8 cellular contexts compared by ENCODE assay signal in genomic region chr1:226679853-226680516, GRCh38. TPM values are rescaled to one million over a fixed set of nuclear protein-coding genes. Genes with fewer than 3 reads are reported as not detected.
DNase-seq lines count a peak whose midpoint lies in the region; ATAC-seq and TF ChIP-seq lines count a peak whose summit lies in the region.

No MANE protein-coding gene starts in this region.

- peak overlapping the region; percentile 91 for H3K4me3 Mint-ChIP-seq in natural killer cell
- peak overlapping the region; percentile 86 to 87 for H3K4me3 Mint-ChIP-seq in stimulated activated naive B cell treated with anti-CD40 and anti-IgM and Interleukin-4, amounts not matched to agents 10 μg/mL and 1 μg/mL and 100 μg/mL, for 72 hours

- RAD21 ChIA-PET in HCT116 (lab: Charles Lee; ENCODE audit: low non-redundant PET in 1 of 2, low total read pairs in 2 of 2, uncharacterized antibody in 2 of 2, unreplicated experiment in 2 of 2), result no interaction called here

- H3K36me3 ChIP-seq in HCT116 (ENCODE audit: control insufficient read depth in 1 of 2, insufficient read depth in 2 of 2, low read length in 2 of 2) (no peaks in the 10 kb centered on the region), OCI-LY3 (replicated peaks; ENCODE audit: low read depth, low read length) (no peaks in the 10 kb centered on the region)

- H2AFZ ChIP-seq in HCT116 (ENCODE audit: low read depth, low read length, poor library complexity, severe bottlenecking), result no peak overlapping the region
- H2AFZ ChIP-seq in OCI-LY3 (ENCODE audit: low read depth, low read length), result peak overlapping the region; percentile 73

- H3K27me3 Mint-ChIP-seq in natural killer cell (ENCODE audit: low read depth in 2 of 2), result no peaks in the 10 kb centered on the region
- no peaks in the 10 kb centered on the region for H3K27me3 Mint-ChIP-seq in stimulated activated naive B cell treated with anti-CD40 and anti-IgM and Interleukin-4, amounts not matched to agents 10 μg/mL and 1 μg/mL and 100 μg/mL, for 72 hours

- no peak overlapping the region for H3K4me3 ChIP-seq in HCT116 (replicated peaks in 1 of 2; ENCODE audit: low read depth in 1 of 2, low read length in 2 of 2)
- peak overlapping the region; percentile 78 for H3K4me3 ChIP-seq in OCI-LY3 (ENCODE audit: low read length)
- peak overlapping the region; percentile 63 for H3K4me3 ChIP-seq in fibroblast of the aortic adventitia (ENCODE audit: low read depth, low read length)

- TF ChIP-seq RAD21 in HCT116 (IDR thresholded peaks at IDR 0.05; ENCODE audit: low read depth), result no peak

- H3K79me2 ChIP-seq in HCT116 (ENCODE audit: insufficient read depth, low read length) (no peaks in the 10 kb centered on the region), OCI-LY3 (ENCODE audit: low read length) (no peaks in the 10 kb centered on the region)

- H3K27ac ChIP-seq in HCT116 (ENCODE audit: low read depth, low read length), result no peak overlapping the region
- no peak overlapping the region for H3K27ac ChIP-seq in OCI-LY3 (ENCODE audit: low read length)

- H3K4me2 ChIP-seq in HCT116 (ENCODE audit: low read length), result peak overlapping the region; percentile 32
- peak overlapping the region; percentile 84 for H3K4me2 ChIP-seq in OCI-LY3 (ENCODE audit: low read length)

- peak overlapping the region; percentile 97 to 99 for H3K27ac Mint-ChIP-seq in natural killer cell
- H3K27ac Mint-ChIP-seq in stimulated activated naive B cell treated with anti-CD40 and anti-IgM and Interleukin-4, amounts not matched to agents 10 μg/mL and 1 μg/mL and 100 μg/mL, for 72 hours, result peak overlapping the region; percentile 97

- H3K27me3 ChIP-seq in HCT116 (ENCODE audit: insufficient read depth, low read length) (no peaks in the 10 kb centered on the region), OCI-LY3 (ENCODE audit: low read depth, low read length) (peaks cover 7% of the 10 kb centered on the region; the same call in 1 of the 2 replicates)

- H3K4me1 Mint-ChIP-seq in natural killer cell, result peaks cover 99 to 100% of the 10 kb centered on the region in 2 donors
- H3K4me1 Mint-ChIP-seq in stimulated activated naive B cell treated with anti-CD40 and anti-IgM and Interleukin-4, amounts not matched to agents 10 μg/mL and 1 μg/mL and 100 μg/mL, for 72 hours, result peaks cover 81 to 97% of the 10 kb centered on the region in 2 donors

- CTCF ChIA-PET in HCT116 (lab: Charles Lee), result no interaction called here

- H3K4me1 ChIP-seq in HCT116 (ENCODE audit: control insufficient read depth in 1 of 2, insufficient read depth in 2 of 2, low read length in 2 of 2) (peaks cover 3 to 28% of the 10 kb centered on the region in 2 experiments; a peak in 2 of 4 replicates), OCI-LY3 (ENCODE audit: low read length) (peaks cover 40% of the 10 kb centered on the region)

- H3K9me2 ChIP-seq in HCT116 (ENCODE audit: insufficient read depth), result no peaks in the 10 kb centered on the region

- ATAC-seq in HCT116 (peak; percentile 40; the same call in 1 of the 2 replicates), natural killer cell (peak; percentile 11 to 52 (median 38))
- peak; percentile 52 to 69 for ATAC-seq in stimulated activated naive B cell treated with anti-CD40 and anti-IgM and Interleukin-4, amounts not matched to agents 10 μg/mL and 1 μg/mL and 100 μg/mL, for 72 hours (replicated peaks)

- no peak for TF ChIP-seq POLR2A in HCT116 (IDR thresholded peaks at IDR 0.05; ENCODE audit: borderline replicate concordance, extremely low read depth, insufficient read depth, insufficient read length)

- no peaks in the 10 kb centered on the region for H3K36me3 Mint-ChIP-seq in natural killer cell
- peaks cover 33 to 67% of the 10 kb centered on the region in 2 donors for H3K36me3 Mint-ChIP-seq in stimulated activated naive B cell treated with anti-CD40 and anti-IgM and Interleukin-4, amounts not matched to agents 10 μg/mL and 1 μg/mL and 100 μg/mL, for 72 hours

- DNase-seq in EH (ENCODE audit: low read depth) (peak; percentile 90), HCT116 (ENCODE audit: low read depth, low spot score) (no peak), fibroblast of the aortic adventitia (ENCODE audit: low read depth) (peak; percentile 77), natural killer cell (peak; percentile 69), DMS 273 (lab: John Stamatoyannopoulos, UW; ENCODE audit: unreplicated experiment) (no peak)
- DNase-seq in activated effector memory CD4-positive, alpha-beta T cell treated with anti-CD3 and anti-CD28 coated beads, Interleukin-2, amount 50 U/mL, for 16 hours, result peak; percentile 95
- peak; percentile 68 for DNase-seq in stimulated activated naive B cell treated with anti-CD40 and anti-IgM and Interleukin-4, amounts not matched to agents 10 μg/mL and 1 μg/mL and 100 μg/mL, for 72 hours

- no peaks in the 10 kb centered on the region for H3K9me3 Mint-ChIP-seq in natural killer cell
- no peaks in the 10 kb centered on the region for H3K9me3 Mint-ChIP-seq in stimulated activated naive B cell treated with anti-CD40 and anti-IgM and Interleukin-4, amounts not matched to agents 10 μg/mL and 1 μg/mL and 100 μg/mL, for 72 hours

- H3K9me3 ChIP-seq in HCT116 (ENCODE audit: control insufficient read depth in 1 of 2, insufficient read depth in 1 of 2, low read depth in 1 of 2, low read length in 2 of 2), result no peaks in the 10 kb centered on the region
- H3K9me3 ChIP-seq in OCI-LY3 (ENCODE audit: insufficient read depth, low read length), result no peaks in the 10 kb centered on the region

- H3K9ac ChIP-seq in HCT116 (ENCODE audit: low read length), result no peak overlapping the region
- peak overlapping the region; percentile 63 for H3K9ac ChIP-seq in OCI-LY3 (ENCODE audit: low read length)

- no peaks in the 10 kb centered on the region for H4K20me1 ChIP-seq in HCT116 (ENCODE audit: insufficient read depth)
- H4K20me1 ChIP-seq in OCI-LY3 (ENCODE audit: insufficient read depth, low read length), result peaks cover 14% of the 10 kb centered on the region; the same call in 1 of the 2 replicates

- no TSS peak for BruUV-seq in HCT116 (replicated peaks; lab: Mats Ljungman, UMichigan)

- TF ChIP-seq CTCF in HCT116 (IDR thresholded peaks at IDR 0.05 in 2 of 3, conservative IDR thresholded peaks at IDR 0.05 in 1 of 3; ENCODE audit: borderline replicate concordance in 1 of 3, insufficient read depth in 1 of 3, low read depth in 2 of 3, low read length in 2 of 3) (no peak), OCI-LY3 (IDR thresholded peaks at IDR 0.05; ENCODE audit: low read depth, low read length) (no peak), fibroblast of the aortic adventitia (IDR thresholded peaks at IDR 0.05; ENCODE audit: insufficient read depth, low read length) (no peak), natural killer cell (IDR thresholded peaks at IDR 0.05) (no peak)

- intact Hi-C loops in HCT116 (cut with micrococcal nuclease) (no loop called here), natural killer cell (cut with micrococcal nuclease) (loop anchor here (5.0 kb wide), 1 partner anchor 38 kb away; no protein-coding TSS in a partner anchor)

- POLR2A ChIA-PET in HCT116 (lab: Charles Lee), result no interaction called here

TF ChIP-seq in HCT116, 20 proteins besides CTCF, POLR2A, EP300 and RAD21:
- TF ChIP-seq ZBTB33 (IDR thresholded peaks at IDR 0.05; ENCODE audit: extremely low read depth, insufficient replicate concordance, low read length) (no peak), ZFX (IDR thresholded peaks at IDR 0.05) (no peak)

RNA-seq across cellular contexts. Expression of gene ITPKB, which starts 59.1 kb away (rescaled TPM):
- total RNA-seq in HCT116 (2021; ENCODE audit: unreplicated experiment) (4.4 TPM), fibroblast of the aortic adventitia (ENCODE audit: low replicate concordance) (7.5 and 17.2 TPM in 2 replicates), natural killer cell (100 to 1,000 TPM in 1 of 3 donors, 10 to 100 TPM in 2; 92.2 to 133 (median 99.0) TPM)
- 2.3 and 2.5 TPM in 2 replicates for polyA plus RNA-seq in HCT116 (2012)

Comparison
In these comparisons a context has a peak if more than half of its experiments do, and no peak if none do; other contexts are left out.
1. DNase-seq: peak in EH (single experiment), activated effector memory CD4-positive, alpha-beta T cell treated with anti-CD3 and anti-CD28 coated beads, Interleukin-2, amount 50 U/mL, for 16 hours (single experiment), fibroblast of the aortic adventitia (single experiment), natural killer cell (single experiment) and stimulated activated naive B cell treated with anti-CD40 and anti-IgM and Interleukin-4, amounts not matched to agents 10 μg/mL and 1 μg/mL and 100 μg/mL, for 72 hours (single experiment); none in HCT116 (single experiment) and DMS 273 (single experiment).
2. H3K4me3 ChIP-seq: peak in OCI-LY3 (single experiment) and fibroblast of the aortic adventitia (single experiment); none in HCT116 (0 of 2).
3. Peak in every context shown above with its lines, with median percentiles within 50 percentile points of each other: ATAC-seq.